In the genomic region with DNA sequence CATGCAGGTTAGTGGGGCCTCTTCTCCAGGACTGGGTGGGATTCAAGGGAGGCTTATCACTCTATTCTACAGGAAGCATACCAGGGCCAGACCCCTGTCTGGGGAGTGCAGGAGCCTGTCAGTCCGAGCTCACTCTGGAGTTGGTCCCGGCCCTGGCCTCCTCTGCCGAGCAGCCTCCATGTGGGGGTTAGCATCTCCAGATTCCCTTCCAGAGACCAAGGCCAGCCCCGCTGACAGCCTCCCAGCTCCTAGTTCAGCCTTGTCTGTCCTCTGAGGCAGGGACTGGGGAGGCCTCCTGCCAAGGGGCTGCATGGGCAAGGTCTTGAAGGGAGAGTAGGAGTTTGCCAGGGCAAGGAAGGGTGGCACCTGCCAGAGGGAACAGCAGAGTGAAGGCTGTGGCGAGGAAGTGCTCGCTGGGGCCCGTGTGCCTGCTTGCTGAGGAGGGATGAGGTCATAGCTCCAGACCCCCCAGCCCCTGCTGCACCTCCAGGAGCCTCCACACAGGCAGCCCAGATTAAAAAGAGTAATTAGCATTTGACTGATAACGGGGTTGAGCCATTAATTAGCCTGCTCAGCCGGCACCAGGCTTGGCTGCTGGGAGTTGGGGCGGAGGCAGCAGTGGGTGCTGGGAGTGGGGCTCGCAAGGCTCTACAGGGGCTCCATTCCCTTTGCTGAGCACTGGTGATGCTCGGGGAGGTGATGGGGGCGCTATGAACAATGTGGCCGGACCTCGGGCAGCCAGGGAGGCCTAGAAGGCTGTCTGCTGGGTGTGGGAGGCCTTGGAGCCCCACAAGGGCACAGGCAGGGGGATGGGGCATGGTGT, we compare ENCODE assay signal across 1 cellular context.
TF ChIP-seq lines count a peak whose summit lies in the region.

No MANE protein-coding gene starts in this region.

TF ChIP-seq in K562, 482 proteins besides CTCF, POLR2A, EP300 and RAD21 (continued from another document):
- TF ChIP-seq HIVEP1 (CRISPR knock-in tag; IDR thresholded peaks at IDR 0.05) = peak; percentile 72; the same call in 1 of the 2 replicates
- no peak for TF ChIP-seq ZBTB17 (CRISPR knock-in tag; IDR thresholded peaks at IDR 0.05)
- TF ChIP-seq KAT7 (CRISPR knock-in tag; IDR thresholded peaks at IDR 0.05; ENCODE audit: borderline replicate concordance) = 0 out of 2 replicates have a peak, but pooled peaks have one; percentile 7
- TF ChIP-seq CREB3L1 (IDR thresholded peaks at IDR 0.05; ENCODE audit: borderline replicate concordance, low read depth) = no peak
- no peak for TF ChIP-seq ZNF140 (CRISPR knock-in tag; IDR thresholded peaks at IDR 0.05)
- no peak for TF ChIP-seq ZNF77 (CRISPR knock-in tag; IDR thresholded peaks at IDR 0.05)
- TF ChIP-seq DNMT1 (IDR thresholded peaks at IDR 0.05) = no peak
- TF ChIP-seq TSC22D4 (tag; IDR thresholded peaks at IDR 0.05) = no peak
- no peak for TF ChIP-seq TFAM (CRISPR knock-in tag; conservative IDR thresholded peaks at IDR 0.05)
- no peak for TF ChIP-seq XRCC5 (IDR thresholded peaks at IDR 0.05; ENCODE audit: low read depth, low read length)
- 0 out of 2 replicates have a peak, but pooled peaks have one; percentile 8 for TF ChIP-seq SMARCE1 (IDR thresholded peaks at IDR 0.05)
- TF ChIP-seq ZNF639 (CRISPR knock-in tag; conservative IDR thresholded peaks at IDR 0.05 in 1 of 2, IDR thresholded peaks at IDR 0.05 in 1 of 2) = no peak
- TF ChIP-seq ZNF274 (IDR thresholded peaks at IDR 0.05; ENCODE audit: borderline replicate concordance, low read depth, low read length) = no peak
- TF ChIP-seq TSHZ1 (CRISPR knock-in tag; IDR thresholded peaks at IDR 0.05) = 0 out of 2 replicates have a peak, but pooled peaks have one; percentile 42
- peak; percentile 55; the same call in 1 of the 2 replicates for TF ChIP-seq MECOM (CRISPR knock-in tag; IDR thresholded peaks at IDR 0.05)
- peak; percentile 57 for TF ChIP-seq ZFX (CRISPR knock-in tag; IDR thresholded peaks at IDR 0.05)
- peak; percentile 28; the same call in 1 of the 2 replicates for TF ChIP-seq RBFOX2 (IDR thresholded peaks at IDR 0.05; ENCODE audit: low read depth, low read length)
- TF ChIP-seq DMBX1 (CRISPR knock-in tag; IDR thresholded peaks at IDR 0.05; ENCODE audit: borderline replicate concordance) = peak; percentile 22; the same call in 1 of the 2 replicates
- peak; percentile 60; the same call in 1 of the 2 replicates for TF ChIP-seq NFRKB (IDR thresholded peaks at IDR 0.05; ENCODE audit: low read depth)
- no peak for TF ChIP-seq XRCC4 (IDR thresholded peaks at IDR 0.05; ENCODE audit: extremely low read depth, insufficient read depth, insufficient read length)
- TF ChIP-seq SMAD4 (CRISPR knock-in tag; conservative IDR thresholded peaks at IDR 0.05) = peak; percentile 20
- TF ChIP-seq ZNF143 (CRISPR knock-in tag; IDR thresholded peaks at IDR 0.05) = no peak
- 0 out of 2 replicates have a peak, but pooled peaks have one; percentile 22 for TF ChIP-seq ZBTB7A (IDR thresholded peaks at IDR 0.05; ENCODE audit: borderline replicate concordance, control insufficient read depth, low read depth, low read length)
- TF ChIP-seq NRF1 (conservative IDR thresholded peaks at IDR 0.05 in 1 of 2, IDR thresholded peaks at IDR 0.05 in 1 of 2) = no peak
- TF ChIP-seq PBX2 (CRISPR knock-in tag; IDR thresholded peaks at IDR 0.05; ENCODE audit: low read depth) = no peak
- TF ChIP-seq PBX2 (tag; conservative IDR thresholded peaks at IDR 0.05; ENCODE audit: low read depth) = 0 out of 2 replicates have a peak, but pooled peaks have one; percentile 16
- TF ChIP-seq ERF (CRISPR knock-in tag; IDR thresholded peaks at IDR 0.05) = peak; percentile 68; the same call in 1 of the 2 replicates
- TF ChIP-seq MEIS2 (IDR thresholded peaks at IDR 0.05; ENCODE audit: partially characterized antibody) = peak; percentile 18
